Comparison of ENCODE assay signal across 8 cellular contexts in genomic region chr2:148645135-148645924, GRCh38. TPM values are rescaled to one million over a fixed set of nuclear protein-coding genes. Genes with fewer than 3 reads are reported as not detected.
DNase-seq lines count a peak whose midpoint lies in the region; ATAC-seq and TF ChIP-seq lines count a peak whose summit lies in the region.

No MANE protein-coding gene starts in this region.

- no peaks in the 10 kb centered on the region for H3K9me2 ChIP-seq in PC-9 (ENCODE audit: insufficient read depth)

- TF ChIP-seq CTCF in PC-9 (conservative IDR thresholded peaks at IDR 0.05), result peak; percentile 53

- POLR2A ChIA-PET in PC-9 (lab: Charles Lee; ENCODE audit: unreplicated experiment), result interaction anchor here (0.5 to 0.6 kb wide), 4 partner anchors 36 to 1646 kb away, joined by 3 to 28 read pairs (median 4); partner anchors contain the start of genes MBD5 and ORC4

- CTCF ChIA-PET in PC-9 (lab: Charles Lee), result interaction anchor here (0.6 to 1.0 kb wide), 8 partner anchors 54 to 1674 kb away, joined by 3 to 15 read pairs (median 4); partner anchors contain the start of gene MBD5

- peak; percentile 58 for ATAC-seq in GM21737 (IDR thresholded peaks at IDR 0.05; ENCODE audit: unreplicated experiment)
- ATAC-seq in activated T-cell treated with anti-CD3 and anti-CD28 coated beads, Interleukin-2, amount 50 U/mL, for 4 hours, result peak; percentile 71 to 73

- peaks cover 5% of the 10 kb centered on the region for H3K36me3 Mint-ChIP-seq in activated T-cell treated with anti-CD3 and anti-CD28 coated beads, Interleukin-2, amount 50 U/mL, for 4 hours (ENCODE audit: insufficient read depth)

- peak; percentile 90 for DNase-seq in DMS153 treated with DMSO at 0.1 percent for 48 hours (lab: John Stamatoyannopoulos, UW; ENCODE audit: unreplicated experiment)
- DNase-seq in KG1 (lab: John Stamatoyannopoulos, UW), result peak; percentile 96
- DNase-seq in PC-9, result peak; percentile 78 to 89
- peak; percentile 92 for DNase-seq in activated T-cell treated with anti-CD3 and anti-CD28 coated beads, Interleukin-2, amount 50 U/mL, for 4 hours
- DNase-seq in erythroblast (lab: John Stamatoyannopoulos, UW), result peak; percentile 97 to 98
- DNase-seq in stimulated activated CD8-positive, alpha-beta memory T cell treated with anti-CD3 and anti-CD28 coated beads, Interleukin-4, amount 100 ng/mL, for 4 hours (ENCODE audit: low read depth in 2 of 2, low spot score in 1 of 2), result peak; percentile 88

- peaks cover 45% of the 10 kb centered on the region for H4K20me1 ChIP-seq in PC-9 (ENCODE audit: insufficient read depth)

- H3K4me1 Mint-ChIP-seq in activated T-cell treated with anti-CD3 and anti-CD28 coated beads, Interleukin-2, amount 50 U/mL, for 4 hours (ENCODE audit: low read depth), result peaks cover 48% of the 10 kb centered on the region

- H3K27me3 ChIP-seq in PC-9 (ENCODE audit: insufficient read depth, low read depth), result no peaks in the 10 kb centered on the region
- H3K27me3 ChIP-seq in mucosa of rectum (ENCODE audit: control insufficient read depth in 2 of 2, insufficient read depth in 2 of 2, low read length in 2 of 2), result peaks cover 0 to 3% of the 10 kb centered on the region in 2 donors

- peak overlapping the region; percentile 92 for H3K4me2 ChIP-seq in PC-9

- peaks cover 10% of the 10 kb centered on the region for H3K27me3 Mint-ChIP-seq in activated T-cell treated with anti-CD3 and anti-CD28 coated beads, Interleukin-2, amount 50 U/mL, for 4 hours (ENCODE audit: low read depth)

- H3K79me2 ChIP-seq in PC-9 (ENCODE audit: low read depth), result peaks cover 51% of the 10 kb centered on the region

- peak overlapping the region; percentile 85 for H3K27ac ChIP-seq in PC-9
- peak overlapping the region; percentile 98 to 100 for H3K27ac ChIP-seq in mucosa of rectum (ENCODE audit: low read depth in 2 of 2, low read length in 2 of 2)

- TSS peak; percentile 84 for BruUV-seq in PC-9 (replicated peaks; lab: Mats Ljungman, UMichigan)

- H3K36me3 ChIP-seq in PC-9 (ENCODE audit: low read depth), result no peaks in the 10 kb centered on the region
- H3K36me3 ChIP-seq in mucosa of rectum (ENCODE audit: control insufficient read depth in 2 of 2, insufficient read depth in 2 of 2, low read length in 2 of 2), result no peaks in the 10 kb centered on the region

- H3K4me3 ChIP-seq in PC-9, result peak overlapping the region; percentile 95
- peak overlapping the region; percentile 93 to 97 for H3K4me3 ChIP-seq in mucosa of rectum (ENCODE audit: low read length in 2 of 2)

- H3K9me3 ChIP-seq in PC-9 (ENCODE audit: insufficient read depth, low read depth), result no peaks in the 10 kb centered on the region
- no peaks in the 10 kb centered on the region for H3K9me3 ChIP-seq in mucosa of rectum (ENCODE audit: control insufficient read depth in 2 of 2, low read length in 2 of 2)

- H3K9me3 Mint-ChIP-seq in activated T-cell treated with anti-CD3 and anti-CD28 coated beads, Interleukin-2, amount 50 U/mL, for 4 hours, result no peaks in the 10 kb centered on the region

- peaks cover 11% of the 10 kb centered on the region; the same call in 1 of the 2 replicates for H3F3A ChIP-seq in PC-9 (ENCODE audit: insufficient read depth, low read depth)

- peak overlapping the region; percentile 90 to 92 for H3K9ac ChIP-seq in mucosa of rectum (ENCODE audit: low read depth in 1 of 2, low read length in 2 of 2)

- H3K4me1 ChIP-seq in PC-9 (replicated peaks; ENCODE audit: insufficient read depth), result peaks cover 20% of the 10 kb centered on the region
- peaks cover 9 to 11% of the 10 kb centered on the region in 2 donors for H3K4me1 ChIP-seq in mucosa of rectum (ENCODE audit: control insufficient read depth in 2 of 2, insufficient read depth in 2 of 2, low read length in 2 of 2)

- 0 out of 2 replicates have a peak overlapping the region, but pooled peaks have one; percentile 43 for H2AFZ ChIP-seq in PC-9

- peak; percentile 23 for TF ChIP-seq POLR2A in erythroblast (IDR thresholded peaks at IDR 0.05; ENCODE audit: low read length)

- H3K4me3 Mint-ChIP-seq in activated T-cell treated with anti-CD3 and anti-CD28 coated beads, Interleukin-2, amount 50 U/mL, for 4 hours, result peak overlapping the region; percentile 87

- intact Hi-C loops in PC-9 (cut with micrococcal nuclease; ENCODE audit: unreplicated experiment), result loop anchor here (1.0 to 10.0 kb wide), 5 partner anchors 31 to 621 kb away; partner anchors contain the start of genes KIF5C, MBD5 and ORC4

RNA-seq across cellular contexts. Expression of gene EPC2, which starts 0.8 kb away (rescaled TPM):
- total RNA-seq in PC-9 (2021), result 15.8 and 29.8 TPM in 2 replicates
- 10 to 100 TPM; 28.4 to 32.4 (median 28.6) TPM for total RNA-seq in activated T-cell treated with anti-CD3 and anti-CD28 coated beads, Interleukin-2, amount 50 U/mL, for 4 hours

Comparison
In these comparisons a context has a peak if more than half of its experiments do, and no peak if none do; other contexts are left out.
1. Peak in every context shown above with its lines: DNase-seq, ATAC-seq, H3K4me3 ChIP-seq and H3K27ac ChIP-seq.